ENCODE assay signal across 13 cellular contexts in genomic region chr20:20211274-20211987, GRCh38.
A peak's percentile ranks its signal among the peaks of the same experiment; 100 is the strongest.
DNase-seq lines count a peak whose midpoint lies in the region; ATAC-seq and TF ChIP-seq lines count a peak whose summit lies in the region.
"Had no signal": no experiment of that assay in that cellular context is flagged by ENCODE, and none has a peak within 500 bp of the region (broad histone marks: within the 10 kb centered on the region; RNA-seq: fewer than 3 reads in every experiment).

No MANE protein-coding gene starts in this region.

- no peak for ATAC-seq in GM19467 (IDR thresholded peaks at IDR 0.05; ENCODE audit: unreplicated experiment)

- H3K27me3 ChIP-seq in BJ (ENCODE audit: control insufficient read depth, insufficient read depth, low read length) (peaks cover 9% of the 10 kb centered on the region), esophagus squamous epithelium (peaks cover 0 to 38% (median 0%) of the 10 kb centered on the region in 4 donors), testis (no peaks in the 10 kb centered on the region)

- POLR2A ChIA-PET in BJ (lab: Charles Lee): interaction anchor here (0.9 kb wide), 1 partner anchor 8 kb away, joined by 5 read pairs; no protein-coding TSS in a partner anchor

- H3K4me1 ChIP-seq in esophagus squamous epithelium: no peaks in the 10 kb centered on the region
- H3K4me1 ChIP-seq in testis: no peaks in the 10 kb centered on the region

- H3K36me3 ChIP-seq in BJ (ENCODE audit: control insufficient read depth, insufficient read depth, low read length) (no peaks in the 10 kb centered on the region), esophagus squamous epithelium (no peaks in the 10 kb centered on the region), testis (ENCODE audit: low read depth, missing control alignments) (no peaks in the 10 kb centered on the region)

- CTCF ChIA-PET in BJ (lab: Yijun Ruan, JAX): interaction anchor here (0.7 kb wide), 1 partner anchor 453 kb away, joined by 3 read pairs; no protein-coding TSS in a partner anchor

- WGBS in esophagus squamous epithelium, 2 donors: 68 to 75% methylated on average over 4 to 5 of the region's 5 CpGs
- 77 to 88% methylated on average over 5 of the region's 5 CpGs for WGBS in testis, 2 donors

- intact Hi-C loops in esophagus squamous epithelium (cut with DNase I): no loop called here
- intact Hi-C loops in testis (cut with DNase I; ENCODE audit: low total_unique reads): no loop called here

- TF ChIP-seq POLR2A in esophagus squamous epithelium (IDR thresholded peaks at IDR 0.05) (no peak), testis (IDR thresholded peaks at IDR 0.05) (no peak)

- no peak overlapping the region for H3K4me3 ChIP-seq in BJ (ENCODE audit: low read depth, low read length)
- no peak overlapping the region for H3K4me3 ChIP-seq in esophagus squamous epithelium
- no peak overlapping the region for H3K4me3 ChIP-seq in testis

- no peak overlapping the region for H3K27ac ChIP-seq in esophagus squamous epithelium
- H3K27ac ChIP-seq in testis: no peak overlapping the region
- H3K27ac ChIP-seq: VCaP had no signal

- TF ChIP-seq CTCF in BJ (IDR thresholded peaks at IDR 0.05; ENCODE audit: insufficient read depth, low read depth, low read length) (no peak), esophagus squamous epithelium (IDR thresholded peaks at IDR 0.05) (no peak), testis (IDR thresholded peaks at IDR 0.05) (no peak)

- DNase-seq in BJ (ENCODE audit: low read depth) (peak; percentile 81), H4 (ENCODE audit: low spot score) (peak; percentile 90), NCI-H748 treated with DMSO at 0.1 percent for 48 hours (lab: John Stamatoyannopoulos, UW) (peak; percentile 61), kidney glomerular epithelial cell (lab: John Stamatoyannopoulos, UW) (peak; percentile 29), SKM-1 (lab: John Stamatoyannopoulos, UW; ENCODE audit: unreplicated experiment) (no peak), esophagus squamous epithelium (lab: John Stamatoyannopoulos, UW) (no peak), testis (no peak)
- DNase-seq: activated T-cell treated with anti-CD3 and anti-CD28 coated beads, Interleukin-2, amount 50 U/mL, for 1 hour; amniotic stem cell; DND-41; hypothalamus had no signal

- no peaks in the 10 kb centered on the region for H3K9me3 ChIP-seq in esophagus squamous epithelium
- no peaks in the 10 kb centered on the region for H3K9me3 ChIP-seq in testis

Comparison
In these comparisons a context has a peak if more than half of its experiments do, and no peak if none do; other contexts are left out.
1. DNase-seq: peak in BJ (single experiment), H4 (single experiment), NCI-H748 treated with DMSO at 0.1 percent for 48 hours (single experiment) and kidney glomerular epithelial cell (single experiment); none in SKM-1 (single experiment), esophagus squamous epithelium (single experiment) and testis (single experiment).